In the genomic region with DNA sequence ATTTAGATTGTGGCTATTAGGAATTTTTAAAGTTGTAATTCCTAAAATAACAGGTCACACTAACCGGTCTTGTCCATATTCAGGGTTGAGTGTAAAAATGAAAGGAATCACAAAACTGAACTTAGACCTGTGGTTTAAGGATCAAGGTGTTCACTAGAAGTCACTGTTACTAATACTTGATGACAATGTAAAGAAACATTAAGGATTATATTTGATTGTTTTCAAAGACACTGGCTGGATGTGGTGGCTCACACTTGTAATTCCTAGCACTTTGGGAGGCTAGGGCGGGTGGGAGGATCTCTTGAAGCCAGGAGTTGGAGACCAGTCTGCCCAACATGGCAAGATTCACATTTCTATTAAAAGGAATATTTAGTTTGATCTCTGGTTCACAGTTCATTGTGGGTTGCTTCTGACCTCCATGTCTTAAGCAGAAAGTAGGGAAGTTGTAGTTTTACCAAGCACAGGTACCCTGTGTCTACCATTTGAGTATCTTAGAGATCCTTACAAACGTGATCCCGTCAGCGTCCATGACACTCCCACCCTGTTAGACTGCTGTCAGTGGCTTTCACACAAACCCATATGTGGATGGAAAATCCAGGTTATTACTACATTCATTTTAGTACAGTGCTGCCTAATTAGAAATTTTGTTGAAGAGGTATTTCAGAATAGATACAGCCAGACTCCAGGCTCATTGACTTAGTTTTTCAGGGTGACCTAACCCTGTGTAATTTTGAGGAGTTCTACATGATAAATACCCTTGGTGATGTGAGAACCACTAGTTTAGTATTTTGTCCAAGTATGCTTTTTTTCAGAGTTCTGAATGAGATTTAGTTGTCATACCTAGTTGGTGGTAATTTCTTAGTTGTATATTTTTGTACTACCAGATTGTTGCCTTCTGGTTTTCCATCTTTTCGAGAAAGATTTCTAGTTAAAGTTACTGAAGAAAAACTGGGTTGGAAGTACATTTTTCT, we compare ENCODE assay signal across 1 cellular context.
TF ChIP-seq lines count a peak whose summit lies in the region.

No MANE protein-coding gene starts in this region.

TF ChIP-seq in K562, 482 proteins besides CTCF, POLR2A, EP300 and RAD21 (continued from another document):
- TF ChIP-seq, protein P1, sequence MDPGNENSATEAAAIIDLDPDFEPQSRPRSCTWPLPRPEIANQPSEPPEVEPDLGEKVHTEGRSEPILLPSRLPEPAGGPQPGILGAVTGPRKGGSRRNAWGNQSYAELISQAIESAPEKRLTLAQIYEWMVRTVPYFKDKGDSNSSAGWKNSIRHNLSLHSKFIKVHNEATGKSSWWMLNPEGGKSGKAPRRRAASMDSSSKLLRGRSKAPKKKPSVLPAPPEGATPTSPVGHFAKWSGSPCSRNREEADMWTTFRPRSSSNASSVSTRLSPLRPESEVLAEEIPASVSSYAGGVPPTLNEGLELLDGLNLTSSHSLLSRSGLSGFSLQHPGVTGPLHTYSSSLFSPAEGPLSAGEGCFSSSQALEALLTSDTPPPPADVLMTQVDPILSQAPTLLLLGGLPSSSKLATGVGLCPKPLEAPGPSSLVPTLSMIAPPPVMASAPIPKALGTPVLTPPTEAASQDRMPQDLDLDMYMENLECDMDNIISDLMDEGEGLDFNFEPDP (CRISPR knock-in tag; IDR thresholded peaks at IDR 0.05) = no peak; the same call in 1 of the 2 replicates
- TF ChIP-seq SMARCA4 (IDR thresholded peaks at IDR 0.05) (no peak), PRMT5 (CRISPR knock-in tag; IDR thresholded peaks at IDR 0.05) (no peak), ILF3 (IDR thresholded peaks at IDR 0.05; ENCODE audit: borderline replicate concordance) (0 out of 2 replicates have a peak, but pooled peaks have one; percentile 13), MECOM (CRISPR knock-in tag; IDR thresholded peaks at IDR 0.05) (no peak)
- TF ChIP-seq, protein P2, sequence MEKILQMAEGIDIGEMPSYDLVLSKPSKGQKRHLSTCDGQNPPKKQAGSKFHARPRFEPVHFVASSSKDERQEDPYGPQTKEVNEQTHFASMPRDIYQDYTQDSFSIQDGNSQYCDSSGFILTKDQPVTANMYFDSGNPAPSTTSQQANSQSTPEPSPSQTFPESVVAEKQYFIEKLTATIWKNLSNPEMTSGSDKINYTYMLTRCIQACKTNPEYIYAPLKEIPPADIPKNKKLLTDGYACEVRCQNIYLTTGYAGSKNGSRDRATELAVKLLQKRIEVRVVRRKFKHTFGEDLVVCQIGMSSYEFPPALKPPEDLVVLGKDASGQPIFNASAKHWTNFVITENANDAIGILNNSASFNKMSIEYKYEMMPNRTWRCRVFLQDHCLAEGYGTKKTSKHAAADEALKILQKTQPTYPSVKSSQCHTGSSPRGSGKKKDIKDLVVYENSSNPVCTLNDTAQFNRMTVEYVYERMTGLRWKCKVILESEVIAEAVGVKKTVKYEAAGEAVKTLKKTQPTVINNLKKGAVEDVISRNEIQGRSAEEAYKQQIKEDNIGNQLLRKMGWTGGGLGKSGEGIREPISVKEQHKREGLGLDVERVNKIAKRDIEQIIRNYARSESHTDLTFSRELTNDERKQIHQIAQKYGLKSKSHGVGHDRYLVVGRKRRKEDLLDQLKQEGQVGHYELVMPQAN (IDR thresholded peaks at IDR 0.05; ENCODE audit: borderline replicate concordance) = 0 out of 2 replicates have a peak, but pooled peaks have one; percentile 2
- TF ChIP-seq, protein P3, sequence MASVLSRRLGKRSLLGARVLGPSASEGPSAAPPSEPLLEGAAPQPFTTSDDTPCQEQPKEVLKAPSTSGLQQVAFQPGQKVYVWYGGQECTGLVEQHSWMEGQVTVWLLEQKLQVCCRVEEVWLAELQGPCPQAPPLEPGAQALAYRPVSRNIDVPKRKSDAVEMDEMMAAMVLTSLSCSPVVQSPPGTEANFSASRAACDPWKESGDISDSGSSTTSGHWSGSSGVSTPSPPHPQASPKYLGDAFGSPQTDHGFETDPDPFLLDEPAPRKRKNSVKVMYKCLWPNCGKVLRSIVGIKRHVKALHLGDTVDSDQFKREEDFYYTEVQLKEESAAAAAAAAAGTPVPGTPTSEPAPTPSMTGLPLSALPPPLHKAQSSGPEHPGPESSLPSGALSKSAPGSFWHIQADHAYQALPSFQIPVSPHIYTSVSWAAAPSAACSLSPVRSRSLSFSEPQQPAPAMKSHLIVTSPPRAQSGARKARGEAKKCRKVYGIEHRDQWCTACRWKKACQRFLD (CRISPR knock-in tag; IDR thresholded peaks at IDR 0.05) = no peak
